ENCODE assay signal across 11 cellular contexts in the genomic region with DNA sequence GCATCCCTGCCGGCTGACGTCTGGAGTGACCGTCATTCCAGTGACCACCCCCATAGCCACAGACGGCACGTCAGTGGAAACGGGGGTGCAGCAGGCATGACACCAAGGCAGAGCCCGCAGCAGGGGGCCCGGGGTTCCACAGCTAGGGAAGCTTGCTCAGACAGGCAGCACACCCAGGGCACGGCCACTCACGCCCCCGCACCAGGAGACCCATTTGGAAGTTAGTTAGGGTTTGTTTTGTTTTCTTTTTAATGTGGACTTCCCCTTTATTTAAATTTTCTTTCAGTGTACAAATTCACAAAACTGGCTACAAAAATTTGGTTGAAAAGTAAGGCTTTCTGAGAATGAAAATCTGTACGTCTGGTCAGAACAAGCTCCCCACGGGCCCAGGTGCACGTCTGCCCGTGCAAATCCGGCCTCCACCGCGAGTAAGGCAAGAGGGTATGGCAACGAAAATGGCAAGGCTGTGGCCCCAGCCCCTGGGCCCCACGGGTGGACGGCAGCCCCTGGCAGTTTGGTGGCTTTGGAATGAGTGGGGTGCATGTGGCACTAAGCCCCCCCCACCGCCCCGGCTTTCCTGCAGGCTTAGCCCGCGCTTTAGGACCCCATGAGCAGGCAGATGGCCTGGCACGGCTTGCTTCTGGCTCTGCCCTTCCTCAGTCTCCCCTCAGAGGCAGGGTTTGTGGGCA.
DNase-seq lines count a peak whose midpoint lies in the region; ATAC-seq lines count a peak whose summit lies in the region.
"Had no signal": no experiment of that assay in that cellular context is flagged by ENCODE, and none has a peak within 500 bp of the region (broad histone marks: within the 10 kb centered on the region; RNA-seq: fewer than 3 reads in every experiment).

No MANE protein-coding gene starts in this region.

- peaks cover 29% of the 10 kb centered on the region for H3K36me3 ChIP-seq in CD4-positive, CD25-positive, alpha-beta regulatory T cell (ENCODE audit: control insufficient read depth, insufficient read depth, low read length)

- peaks cover 10% of the 10 kb centered on the region for H3K36me3 Mint-ChIP-seq in CD4-positive, CD25-positive, alpha-beta regulatory T cell

- H3K27me3 Mint-ChIP-seq in CD4-positive, CD25-positive, alpha-beta regulatory T cell: no peaks in the 10 kb centered on the region

- H3K9me3 Mint-ChIP-seq in CD4-positive, CD25-positive, alpha-beta regulatory T cell: peaks cover 0 to 2% (median 0%) of the 10 kb centered on the region in 7 donors
- H3K9me3 Mint-ChIP-seq: mesothelial cell of epicardium had no signal

- peaks cover 0 to 49% (median 18%) of the 10 kb centered on the region in 4 donors for H3K4me1 Mint-ChIP-seq in CD4-positive, CD25-positive, alpha-beta regulatory T cell

- no peak overlapping the region for H3K4me3 ChIP-seq in CD4-positive, CD25-positive, alpha-beta regulatory T cell (ENCODE audit: low read depth, low read length)
- H3K4me3 ChIP-seq: upper lobe of left lung had no signal

- DNase-seq in CD4-positive, CD25-positive, alpha-beta regulatory T cell: no peak
- DNase-seq in germinal center (ENCODE audit: low spot score) (peak; percentile 67), NCI-H1092 (lab: John Stamatoyannopoulos, UW) (no peak), DMS153 (lab: John Stamatoyannopoulos, UW) (no peak)
- DNase-seq in activated CD4-positive, alpha-beta T cell treated with anti-CD3 and anti-CD28 coated beads for 4 hours: no peak
- no peak for DNase-seq in stimulated activated CD4-positive, alpha-beta T cell treated with anti-CD3 and anti-CD28 coated beads, Interleukin-4, amount 100 ng/mL, for 24 hours
- DNase-seq: NCI-H446 treated with DMSO at 0.1 percent for 48 hours had no signal

- peaks cover 36% of the 10 kb centered on the region for H3K4me1 ChIP-seq in CD4-positive, CD25-positive, alpha-beta regulatory T cell (ENCODE audit: control insufficient read depth, insufficient read depth, low read length, poor library complexity, severe bottlenecking)

- no peak overlapping the region for H3K27ac ChIP-seq in CD4-positive, CD25-positive, alpha-beta regulatory T cell (ENCODE audit: insufficient read depth, low read length, poor library complexity, severe bottlenecking)

- no peaks in the 10 kb centered on the region for H3K9me3 ChIP-seq in CD4-positive, CD25-positive, alpha-beta regulatory T cell (ENCODE audit: control insufficient read depth in 2 of 2, low read length in 2 of 2)
- H3K9me3 ChIP-seq: upper lobe of left lung had no signal

- no peak overlapping the region for H3K4me3 Mint-ChIP-seq in CD4-positive, CD25-positive, alpha-beta regulatory T cell
- H3K4me3 Mint-ChIP-seq: mesothelial cell of epicardium had no signal

- peak overlapping the region; percentile 56 to 71 (median 67) for H3K27ac Mint-ChIP-seq in CD4-positive, CD25-positive, alpha-beta regulatory T cell

- no peaks in the 10 kb centered on the region for H3K27me3 ChIP-seq in CD4-positive, CD25-positive, alpha-beta regulatory T cell (ENCODE audit: control insufficient read depth, insufficient read depth, low read length)
- H3K27me3 ChIP-seq: upper lobe of left lung had no signal

- no peak for ATAC-seq in CD4-positive, CD25-positive, alpha-beta regulatory T cell (ENCODE audit: low read depth in 2 of 2)
- peak; percentile 36 for ATAC-seq in GM19452 (IDR thresholded peaks at IDR 0.05; ENCODE audit: unreplicated experiment)
- ATAC-seq in HG03432 (IDR thresholded peaks at IDR 0.05; ENCODE audit: unreplicated experiment): peak; percentile 41

Comparison
In these comparisons a context has a peak if more than half of its experiments do, and no peak if none do; other contexts are left out.
1. ATAC-seq: peak in GM19452 (single experiment) and HG03432 (single experiment); none in CD4-positive, CD25-positive, alpha-beta regulatory T cell (0 of 2).